In the genomic region with DNA sequence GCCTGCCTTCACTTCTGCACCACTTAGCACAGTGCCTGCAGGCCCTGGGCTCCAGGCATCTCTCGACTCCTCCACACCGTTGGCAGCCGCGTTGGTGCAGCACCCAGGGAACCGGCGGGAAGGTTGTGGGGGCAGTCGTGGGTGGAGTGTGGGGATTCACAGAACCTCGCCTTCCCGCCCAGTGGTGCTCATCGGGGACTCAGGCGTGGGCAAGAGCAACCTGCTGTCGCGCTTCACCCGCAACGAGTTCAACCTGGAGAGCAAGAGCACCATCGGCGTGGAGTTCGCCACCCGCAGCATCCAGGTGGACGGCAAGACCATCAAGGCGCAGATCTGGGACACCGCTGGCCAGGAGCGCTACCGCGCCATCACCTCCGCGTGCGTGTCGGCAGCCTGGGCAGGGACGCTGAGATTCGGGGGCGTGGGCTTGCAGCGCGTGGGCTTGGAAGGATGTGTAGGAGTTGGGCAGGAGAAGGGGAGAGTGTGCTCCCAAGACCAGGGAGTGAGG, we compare ENCODE assay signal across 1 cellular context.
TF ChIP-seq lines count a peak whose summit lies in the region.

No MANE protein-coding gene starts in this region.

TF ChIP-seq in HepG2, 621 proteins besides CTCF, POLR2A, EP300 and RAD21:
- TF ChIP-seq KMT2B (CRISPR knock-in tag; IDR thresholded peaks at IDR 0.05) = no peak
- TF ChIP-seq, protein P1, sequence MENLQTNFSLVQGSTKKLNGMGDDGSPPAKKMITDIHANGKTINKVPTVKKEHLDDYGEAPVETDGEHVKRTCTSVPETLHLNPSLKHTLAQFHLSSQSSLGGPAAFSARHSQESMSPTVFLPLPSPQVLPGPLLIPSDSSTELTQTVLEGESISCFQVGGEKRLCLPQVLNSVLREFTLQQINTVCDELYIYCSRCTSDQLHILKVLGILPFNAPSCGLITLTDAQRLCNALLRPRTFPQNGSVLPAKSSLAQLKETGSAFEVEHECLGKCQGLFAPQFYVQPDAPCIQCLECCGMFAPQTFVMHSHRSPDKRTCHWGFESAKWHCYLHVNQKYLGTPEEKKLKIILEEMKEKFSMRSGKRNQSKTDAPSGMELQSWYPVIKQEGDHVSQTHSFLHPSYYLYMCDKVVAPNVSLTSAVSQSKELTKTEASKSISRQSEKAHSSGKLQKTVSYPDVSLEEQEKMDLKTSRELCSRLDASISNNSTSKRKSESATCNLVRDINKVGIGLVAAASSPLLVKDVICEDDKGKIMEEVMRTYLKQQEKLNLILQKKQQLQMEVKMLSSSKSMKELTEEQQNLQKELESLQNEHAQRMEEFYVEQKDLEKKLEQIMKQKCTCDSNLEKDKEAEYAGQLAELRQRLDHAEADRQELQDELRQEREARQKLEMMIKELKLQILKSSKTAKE (CRISPR knock-in tag; IDR thresholded peaks at IDR 0.05; ENCODE audit: borderline replicate concordance) = no peak
- TF ChIP-seq ZFP37 (CRISPR knock-in tag; IDR thresholded peaks at IDR 0.05; ENCODE audit: borderline replicate concordance) = no peak
- TF ChIP-seq, protein P2, sequence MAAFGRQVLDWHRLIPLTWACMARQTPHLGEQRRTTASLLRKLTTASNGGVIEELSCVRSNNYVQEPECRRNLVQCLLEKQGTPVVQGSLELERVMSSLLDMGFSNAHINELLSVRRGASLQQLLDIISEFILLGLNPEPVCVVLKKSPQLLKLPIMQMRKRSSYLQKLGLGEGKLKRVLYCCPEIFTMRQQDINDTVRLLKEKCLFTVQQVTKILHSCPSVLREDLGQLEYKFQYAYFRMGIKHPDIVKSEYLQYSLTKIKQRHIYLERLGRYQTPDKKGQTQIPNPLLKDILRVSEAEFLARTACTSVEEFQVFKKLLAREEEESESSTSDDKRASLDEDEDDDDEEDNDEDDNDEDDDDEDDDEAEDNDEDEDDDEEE (CRISPR knock-in tag; IDR thresholded peaks at IDR 0.05) = no peak
- TF ChIP-seq ZNF383 (CRISPR knock-in tag; IDR thresholded peaks at IDR 0.05; ENCODE audit: borderline replicate concordance) = no peak
- no peak for TF ChIP-seq ZNF33A (CRISPR knock-in tag; IDR thresholded peaks at IDR 0.05; ENCODE audit: borderline replicate concordance)
- peak; percentile 43; the same call in 1 of the 2 replicates for TF ChIP-seq ZBTB38 (CRISPR knock-in tag; IDR thresholded peaks at IDR 0.05)
- no peak for TF ChIP-seq SKI (IDR thresholded peaks at IDR 0.05; ENCODE audit: partially characterized antibody)
- TF ChIP-seq, protein P3, sequence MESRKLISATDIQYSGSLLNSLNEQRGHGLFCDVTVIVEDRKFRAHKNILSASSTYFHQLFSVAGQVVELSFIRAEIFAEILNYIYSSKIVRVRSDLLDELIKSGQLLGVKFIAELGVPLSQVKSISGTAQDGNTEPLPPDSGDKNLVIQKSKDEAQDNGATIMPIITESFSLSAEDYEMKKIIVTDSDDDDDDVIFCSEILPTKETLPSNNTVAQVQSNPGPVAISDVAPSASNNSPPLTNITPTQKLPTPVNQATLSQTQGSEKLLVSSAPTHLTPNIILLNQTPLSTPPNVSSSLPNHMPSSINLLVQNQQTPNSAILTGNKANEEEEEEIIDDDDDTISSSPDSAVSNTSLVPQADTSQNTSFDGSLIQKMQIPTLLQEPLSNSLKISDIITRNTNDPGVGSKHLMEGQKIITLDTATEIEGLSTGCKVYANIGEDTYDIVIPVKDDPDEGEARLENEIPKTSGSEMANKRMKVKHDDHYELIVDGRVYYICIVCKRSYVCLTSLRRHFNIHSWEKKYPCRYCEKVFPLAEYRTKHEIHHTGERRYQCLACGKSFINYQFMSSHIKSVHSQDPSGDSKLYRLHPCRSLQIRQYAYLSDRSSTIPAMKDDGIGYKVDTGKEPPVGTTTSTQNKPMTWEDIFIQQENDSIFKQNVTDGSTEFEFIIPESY (CRISPR knock-in tag; IDR thresholded peaks at IDR 0.05) = 0 out of 2 replicates have a peak, but pooled peaks have one; percentile 17
- TF ChIP-seq KDM5A (IDR thresholded peaks at IDR 0.05; ENCODE audit: borderline replicate concordance, low read length) = no peak
